8 cellular contexts compared by ENCODE assay signal in the genomic region with DNA sequence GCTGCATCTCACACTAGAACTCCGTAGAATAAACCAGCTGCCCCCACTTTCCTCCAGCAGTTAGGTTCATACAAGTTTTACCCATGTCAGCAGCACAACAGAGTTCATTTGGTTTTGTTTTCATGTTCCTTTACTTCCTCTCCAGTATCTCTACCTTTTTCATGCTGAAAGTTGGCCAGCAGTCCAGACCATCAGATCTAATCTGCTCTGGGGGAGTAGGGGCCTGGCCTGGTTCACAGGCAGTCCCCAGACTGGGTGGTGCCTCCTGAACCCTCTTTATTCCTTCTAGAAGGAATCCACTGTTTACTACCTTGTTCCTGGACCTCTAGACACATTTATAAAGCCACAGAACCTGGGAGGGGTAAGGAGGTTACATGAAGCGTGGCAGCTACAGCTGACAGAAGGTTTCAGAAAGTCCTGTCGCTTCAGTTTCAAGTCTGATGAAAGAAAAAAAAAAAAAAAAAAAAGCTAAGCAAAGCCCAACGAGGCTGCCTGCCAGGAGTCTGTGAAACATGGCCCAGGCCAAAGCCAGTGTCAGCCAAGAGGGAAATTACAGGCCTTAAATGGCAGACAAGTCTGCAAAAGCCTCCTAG.
DNase-seq lines count a peak whose midpoint lies in the region; ATAC-seq and TF ChIP-seq lines count a peak whose summit lies in the region.

No MANE protein-coding gene starts in this region.

- no peaks in the 10 kb centered on the region for H3K9me3 Mint-ChIP-seq in endodermal cell

- H3K4me1 ChIP-seq in DND-41 (ENCODE audit: insufficient read depth, low read length) (peaks cover 43% of the 10 kb centered on the region), heart right ventricle (peaks cover 5 to 33% (median 26%) of the 10 kb centered on the region in 9 donors), endodermal cell (ENCODE audit: control insufficient read depth, insufficient read depth, low read length) (peaks cover 3% of the 10 kb centered on the region)

- no peaks in the 10 kb centered on the region for H4K20me1 ChIP-seq in DND-41 (ENCODE audit: insufficient read depth, low read length)

- intact Hi-C loops in heart right ventricle (cut with DNase I) = loop anchor here in 2 of 10 donors (1.0 to 5.0 kb wide), 2 partner anchors 36 to 65 kb away; no protein-coding TSS in a partner anchor

- H3K79me2 ChIP-seq in DND-41 (ENCODE audit: insufficient read depth, low read length) = no peaks in the 10 kb centered on the region

- peak overlapping the region; percentile 13; the same call in 1 of the 2 replicates for H3K4me2 ChIP-seq in DND-41 (ENCODE audit: insufficient read depth, low read length)

- H3K27ac Mint-ChIP-seq in endodermal cell = no peak overlapping the region

- no peak overlapping the region for H3K4me3 Mint-ChIP-seq in endodermal cell

- H3K27me3 Mint-ChIP-seq in endodermal cell (ENCODE audit: insufficient read depth) = peaks cover 11% of the 10 kb centered on the region

- no peak overlapping the region for H3K4me3 ChIP-seq in DND-41 (ENCODE audit: low read depth in 1 of 2, low read length in 2 of 2)
- no peak overlapping the region for H3K4me3 ChIP-seq in heart right ventricle
- no peak overlapping the region for H3K4me3 ChIP-seq in skeletal muscle cell (ENCODE audit: low read depth, low read length)
- H3K4me3 ChIP-seq in endodermal cell (ENCODE audit: low read length) = no peak overlapping the region

- peak; percentile 57 for DNase-seq in DND-41
- DNase-seq in activated naive CD4-positive, alpha-beta T cell treated with anti-CD3 and anti-CD28 coated beads, Interleukin-2, amount 50 U/mL, for 16 hours = peak; percentile 11
- peak; percentile 78 to 84 for DNase-seq in heart right ventricle
- peak; percentile 39 for DNase-seq in skeletal muscle cell (ENCODE audit: low read depth)
- no peak for DNase-seq in NOMO-1 treated with dmso at 0.1 percent for 144 hours (lab: John Stamatoyannopoulos, UW; ENCODE audit: unreplicated experiment)
- DNase-seq in endodermal cell = no peak

- peak; percentile 58 for ATAC-seq in DND-41 (ENCODE audit: insufficient read depth, low read depth)
- peak; percentile 80 for ATAC-seq in GM19467 (IDR thresholded peaks at IDR 0.05; ENCODE audit: unreplicated experiment)
- peak; percentile 83 for ATAC-seq in HG03521 (IDR thresholded peaks at IDR 0.05; ENCODE audit: unreplicated experiment)
- peak; percentile 73 to 89 (median 84) for ATAC-seq in heart right ventricle

- TF ChIP-seq CTCF in DND-41 (IDR thresholded peaks at IDR 0.05; ENCODE audit: borderline replicate concordance, extremely low read depth, low read length, poor library complexity, severe bottlenecking) (no peak), heart right ventricle (IDR thresholded peaks at IDR 0.05) (peak in 2 of 9 donors; percentile 3 to 12), endodermal cell (conservative IDR thresholded peaks at IDR 0.05) (no peak)

- H3K27ac ChIP-seq in DND-41 (ENCODE audit: low read length) (peak overlapping the region; percentile 77), heart right ventricle (peak overlapping the region; percentile 67 to 91 (median 85)), endodermal cell (ENCODE audit: low read depth, low read length) (no peak overlapping the region)

- peak overlapping the region; percentile 65 for H2AFZ ChIP-seq in DND-41 (ENCODE audit: low read depth, low read length)

- H3K4me1 Mint-ChIP-seq in endodermal cell = no peaks in the 10 kb centered on the region

- H3K27me3 ChIP-seq in DND-41 (ENCODE audit: insufficient read depth, low read length, poor library complexity) (no peaks in the 10 kb centered on the region), heart right ventricle (no peaks in the 10 kb centered on the region), endodermal cell (ENCODE audit: control insufficient read depth, insufficient read depth, low read length, poor library complexity, severe bottlenecking) (no peaks in the 10 kb centered on the region)

- WGBS in heart right ventricle, 2 donors = 7 to 9% methylated on average over 4 of the region's 4 CpGs
- 78 to 91% methylated on average over 3 to 4 of the region's 4 CpGs for WGBS in endodermal cell (ENCODE audit: insufficient coverage in 1 of 2, insufficient read length in 1 of 2), 2 experiments

- no peaks in the 10 kb centered on the region for H3K9me3 ChIP-seq in DND-41 (ENCODE audit: insufficient read depth, low read length, severe bottlenecking)
- H3K9me3 ChIP-seq in heart right ventricle = peaks cover 0 to 3% (median 0%) of the 10 kb centered on the region in 11 donors
- no peaks in the 10 kb centered on the region for H3K9me3 ChIP-seq in endodermal cell (ENCODE audit: control insufficient read depth, low read length)

- H3K36me3 ChIP-seq in DND-41 (ENCODE audit: insufficient read depth, low read length) (no peaks in the 10 kb centered on the region), heart right ventricle (no peaks in the 10 kb centered on the region), endodermal cell (ENCODE audit: control insufficient read depth, insufficient read depth, low read length) (no peaks in the 10 kb centered on the region)

- no peaks in the 10 kb centered on the region for H3K36me3 Mint-ChIP-seq in endodermal cell (ENCODE audit: low read depth)

- peak overlapping the region; percentile 33 for H3K9ac ChIP-seq in DND-41 (ENCODE audit: low read depth, low read length)
- H3K9ac ChIP-seq in endodermal cell (ENCODE audit: extremely low read depth, low read length, poor library complexity, severe bottlenecking) = no peak overlapping the region

Comparison
In these comparisons a context has a peak if more than half of its experiments do, and no peak if none do; other contexts are left out.
1. DNase-seq: peak in DND-41 (single experiment), activated naive CD4-positive, alpha-beta T cell treated with anti-CD3 and anti-CD28 coated beads, Interleukin-2, amount 50 U/mL, for 16 hours (single experiment), heart right ventricle (2 of 2) and skeletal muscle cell (single experiment); none in NOMO-1 treated with dmso at 0.1 percent for 144 hours (single experiment) and endodermal cell (single experiment).
2. Peak in every context shown above with its lines, with median percentiles within 50 percentile points of each other: ATAC-seq.